2 cellular contexts compared by ENCODE assay signal in the genomic region with DNA sequence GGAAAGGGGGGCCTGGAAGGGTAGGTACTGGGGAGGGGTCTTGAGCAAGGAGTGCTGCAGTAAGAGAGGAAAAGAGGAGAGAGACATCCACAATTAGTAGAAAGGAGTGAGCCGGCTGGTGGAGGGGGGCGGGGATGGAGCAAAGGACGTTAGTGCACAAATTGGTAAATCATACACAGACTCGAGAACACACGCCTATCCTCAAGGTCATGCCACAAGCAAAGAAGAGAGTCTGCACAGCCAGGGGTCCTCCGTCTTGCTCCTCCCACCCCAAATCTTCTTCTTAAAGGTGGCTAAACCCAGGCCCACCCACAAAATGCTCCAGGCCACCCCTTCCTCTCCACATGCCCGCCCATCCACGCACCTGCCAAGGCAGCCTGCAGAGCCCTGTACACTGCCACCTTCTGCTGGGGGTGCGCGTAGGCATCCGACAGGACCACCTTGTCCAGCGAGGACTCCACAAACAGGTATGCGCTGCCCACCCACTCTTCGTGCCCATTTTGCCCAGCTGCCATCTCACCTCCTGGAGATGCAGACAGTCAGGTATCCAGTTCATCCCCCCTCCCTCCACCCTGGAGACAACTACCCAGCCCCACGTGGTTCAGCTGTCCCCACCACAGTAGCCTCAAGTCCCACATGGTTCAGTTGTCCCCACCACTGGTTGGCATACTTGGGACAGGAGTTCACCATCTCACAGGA.
TF ChIP-seq lines count a peak whose summit lies in the region.

No MANE protein-coding gene starts in this region.

TF ChIP-seq in IMR-90, 13 proteins besides CTCF, POLR2A, EP300 and RAD21:
- no peak for TF ChIP-seq RFX5 (IDR thresholded peaks at IDR 0.05; ENCODE audit: low read depth, low read length)
- no peak for TF ChIP-seq USF2 (IDR thresholded peaks at IDR 0.05; ENCODE audit: low read depth, low read length)
- TF ChIP-seq BHLHE40 (IDR thresholded peaks at IDR 0.05; ENCODE audit: low read depth, low read length) = no peak
- no peak for TF ChIP-seq NFE2L2 (IDR thresholded peaks at IDR 0.05; ENCODE audit: low read depth, low read length)
- no peak for TF ChIP-seq MAFK (IDR thresholded peaks at IDR 0.05; ENCODE audit: low read depth, low read length)
- TF ChIP-seq MXI1 (IDR thresholded peaks at IDR 0.05; ENCODE audit: borderline replicate concordance, low read depth, low read length) = no peak
- TF ChIP-seq ELK1 (IDR thresholded peaks at IDR 0.05; ENCODE audit: borderline replicate concordance, low read depth, low read length) = no peak
- TF ChIP-seq CEBPB (IDR thresholded peaks at IDR 0.05; ENCODE audit: low read depth, low read length) = no peak
- no peak for TF ChIP-seq SMC3 (IDR thresholded peaks at IDR 0.05; ENCODE audit: low read depth, low read length)
- no peak for TF ChIP-seq FOS (IDR thresholded peaks at IDR 0.05; ENCODE audit: low read depth, low read length)

TF ChIP-seq in GM12878, 131 proteins besides CTCF, POLR2A, EP300 and RAD21:
- TF ChIP-seq TARDBP (IDR thresholded peaks at IDR 0.05; ENCODE audit: borderline replicate concordance) = no peak
- no peak for TF ChIP-seq NR2F1 (conservative IDR thresholded peaks at IDR 0.05)
- TF ChIP-seq RAD51 (IDR thresholded peaks at IDR 0.05) = no peak
- no peak for TF ChIP-seq YY1 (IDR thresholded peaks at IDR 0.05; ENCODE audit: low read depth, low read length)
TF ChIP-seq in GM12878: peak in this region for 0.
